Comparison of ENCODE assay signal across 17 cellular contexts in genomic region chr5:17277907-17278306, GRCh38.
DNase-seq lines count a peak whose midpoint lies in the region; ATAC-seq and TF ChIP-seq lines count a peak whose summit lies in the region.
"Had no signal": no experiment of that assay in that cellular context is flagged by ENCODE, and none has a peak within 500 bp of the region (broad histone marks: within the 10 kb centered on the region; RNA-seq: fewer than 3 reads in every experiment).

No MANE protein-coding gene starts in this region.

- H3K4me3 ChIP-seq in SK-N-MC (no peak overlapping the region), colonic mucosa (no peak overlapping the region), left ventricle myocardium inferior (no peak overlapping the region)
- H3K4me3 ChIP-seq: breast epithelium, gastroesophageal sphincter had no signal

- no peaks in the 10 kb centered on the region for H3K27me3 ChIP-seq in colonic mucosa
- peaks cover 3% of the 10 kb centered on the region for H3K27me3 ChIP-seq in left ventricle myocardium inferior (ENCODE audit: low read depth)
- H3K27me3 ChIP-seq: breast epithelium had no signal

- ATAC-seq in GM21367 (IDR thresholded peaks at IDR 0.05; ENCODE audit: unreplicated experiment) (peak; percentile 23), HG02981 (IDR thresholded peaks at IDR 0.05; ENCODE audit: unreplicated experiment) (peak; percentile 35)
- ATAC-seq: gastroesophageal sphincter; PC-3; stimulated activated effector memory CD8-positive, alpha-beta T cell treated with anti-CD3 and anti-CD28 coated beads, Interleukin-12 subunit alpha, Interleukin-12 subunit beta, amount 100 ng/mL, for 72 hours had no signal

- H3K27ac ChIP-seq in SK-N-MC (peak overlapping the region; percentile 100), colonic mucosa (no peak overlapping the region), left ventricle myocardium inferior (replicated peaks) (no peak overlapping the region)
- H3K27ac ChIP-seq: breast epithelium, gastroesophageal sphincter had no signal

- H3K4me1 ChIP-seq in colonic mucosa (no peaks in the 10 kb centered on the region), left ventricle myocardium inferior (no peaks in the 10 kb centered on the region)
- H3K4me1 ChIP-seq: breast epithelium, gastroesophageal sphincter had no signal

- H3K9ac ChIP-seq in SK-N-MC (ENCODE audit: insufficient read length), result no peak overlapping the region
- H3K9ac ChIP-seq in colonic mucosa (ENCODE audit: low read depth in 2 of 2, low read length in 2 of 2), result no peak overlapping the region

- intact Hi-C loops in colonic mucosa (cut with DNase I), result no loop called here
- intact Hi-C loops in left ventricle myocardium inferior (cut with micrococcal nuclease), result no loop called here

- peaks cover 44% of the 10 kb centered on the region for H3K36me3 ChIP-seq in SK-N-MC (ENCODE audit: insufficient read depth, low read length)
- H3K36me3 ChIP-seq in colonic mucosa, result no peaks in the 10 kb centered on the region
- H3K36me3 ChIP-seq in left ventricle myocardium inferior, result no peaks in the 10 kb centered on the region
- H3K36me3 ChIP-seq: breast epithelium, gastroesophageal sphincter had no signal

- peak; percentile 53 for DNase-seq in GM13977 (ENCODE audit: low spot score)
- no peak for DNase-seq in SK-N-MC (ENCODE audit: low read depth, low spot score)
- DNase-seq in T-helper 2 cell, result no peak
- no peak for DNase-seq in colonic mucosa
- no peak for DNase-seq in left ventricle myocardium inferior
- no peak for DNase-seq in C1 segment of cervical spinal cord (lab: John Stamatoyannopoulos, UW)
- DNase-seq: activated CD4-positive, alpha-beta T cell treated with anti-CD3 and anti-CD28 coated beads, Interleukin-2, amount 50 U/mL, for 48 hours; activated gamma-delta T cell treated with Interleukin-2 at 50 U/mL for 16 hours; DMS53; H9; PC-3; stimulated activated CD4-positive, alpha-beta T cell treated with anti-CD3 and anti-CD28 coated beads, Interleukin-2, amount 100 ng/mL, for 48 hours had no signal

- TF ChIP-seq CTCF in GM13977 (IDR thresholded peaks at IDR 0.05; ENCODE audit: extremely low read depth, insufficient read depth, missing control alignments), result no peak
- TF ChIP-seq CTCF in colonic mucosa (IDR thresholded peaks at IDR 0.05), result no peak
- TF ChIP-seq CTCF in left ventricle myocardium inferior (IDR thresholded peaks at IDR 0.05; ENCODE audit: borderline replicate concordance), result no peak

- in situ Hi-C loops in GM13977 (cut with MboI; ENCODE audit: low pct_unique_long_range_greater_than_20kb, low sequenced_read_pairs, unreplicated experiment), result loop anchor here (10.0 kb wide), 1 partner anchor 63 kb away; the partner anchor contains the start of gene BASP1

- H3K9me3 ChIP-seq in SK-N-MC (ENCODE audit: low read depth, low read length), result no peaks in the 10 kb centered on the region
- H3K9me3 ChIP-seq in colonic mucosa, result no peaks in the 10 kb centered on the region
- no peaks in the 10 kb centered on the region for H3K9me3 ChIP-seq in left ventricle myocardium inferior (replicated peaks)
- H3K9me3 ChIP-seq: breast epithelium, gastroesophageal sphincter had no signal
